11 cellular contexts compared by ENCODE assay signal in genomic region chr11:78231962-78232459, GRCh38. TPM values are rescaled to one million over a fixed set of nuclear protein-coding genes. Genes with fewer than 3 reads are reported as not detected.
DNase-seq lines count a peak whose midpoint lies in the region; ATAC-seq and TF ChIP-seq lines count a peak whose summit lies in the region.
"Had no signal": no experiment of that assay in that cellular context is flagged by ENCODE, and none has a peak within 500 bp of the region (broad histone marks: within the 10 kb centered on the region; RNA-seq: fewer than 3 reads in every experiment).

No MANE protein-coding gene starts in this region.

- peaks cover 4 to 7% of the 10 kb centered on the region in 2 experiments for H3K4me1 ChIP-seq in neutrophil (ENCODE audit: control insufficient read depth in 1 of 2, insufficient read depth in 1 of 2, low read depth in 1 of 2, low read length in 1 of 2)
- no peaks in the 10 kb centered on the region for H3K4me1 ChIP-seq in hepatocyte (ENCODE audit: insufficient read depth)

- peak; percentile 34 for DNase-seq in AG20443 (ENCODE audit: low spot score)
- peak; percentile 22 for DNase-seq in NCI-H446 treated with DMSO at 0.1 percent for 48 hours (lab: John Stamatoyannopoulos, UW)
- DNase-seq in epithelial cell of prostate (ENCODE audit: low read depth, low spot score): no peak
- DNase-seq in hepatocyte (ENCODE audit: low spot score): no peak
- DNase-seq in activated naive CD4-positive, alpha-beta T cell treated with Interleukin-2 at 50 U/mL for 16 hours: no peak
- DNase-seq in NCI-H2196 (lab: John Stamatoyannopoulos, UW; ENCODE audit: unreplicated experiment): no peak
- DNase-seq: activated CD4-positive, alpha-beta T cell treated with anti-CD3 and anti-CD28 coated beads, Interleukin-2, amount 10 ng/mL, durations not matched to agents 7 days and 5 days; activated naive CD4-positive, alpha-beta T cell treated with anti-CD3 and anti-CD28 coated beads for 36 hours; effector CD8-positive, alpha-beta T cell had no signal

- no peaks in the 10 kb centered on the region for H4K20me1 ChIP-seq in hepatocyte (ENCODE audit: insufficient read depth, poor library complexity, severe bottlenecking)

- peaks cover 16% of the 10 kb centered on the region for H3K36me3 ChIP-seq in neutrophil
- H3K36me3 ChIP-seq in hepatocyte (replicated peaks; ENCODE audit: insufficient read depth, low read depth): no peaks in the 10 kb centered on the region

- H2AFZ ChIP-seq in hepatocyte: no peak overlapping the region

- H3K9me3 ChIP-seq in neutrophil (no peaks in the 10 kb centered on the region), hepatocyte (ENCODE audit: low read depth) (no peaks in the 10 kb centered on the region)

- H3K4me2 ChIP-seq in hepatocyte: no peak overlapping the region

- H3K4me3 ChIP-seq in neutrophil (ENCODE audit: low read depth in 1 of 2, low read length in 1 of 2) (no peak overlapping the region), hepatocyte (no peak overlapping the region)

- ATAC-seq in GM21381 (IDR thresholded peaks at IDR 0.05; ENCODE audit: unreplicated experiment): no peak

- no peaks in the 10 kb centered on the region for H3K79me2 ChIP-seq in hepatocyte

- no peaks in the 10 kb centered on the region for H3K9me2 ChIP-seq in hepatocyte (replicated peaks; ENCODE audit: insufficient read depth)

- H3K27ac ChIP-seq in epithelial cell of prostate: peak overlapping the region; percentile 4
- H3K27ac ChIP-seq in neutrophil: peak overlapping the region; percentile 4
- no peak overlapping the region for H3K27ac ChIP-seq in hepatocyte

- H3K27me3 ChIP-seq in neutrophil: no peaks in the 10 kb centered on the region
- H3K27me3 ChIP-seq in hepatocyte: no peaks in the 10 kb centered on the region

- no peak for TF ChIP-seq CTCF in neutrophil (IDR thresholded peaks at IDR 0.05)
- TF ChIP-seq CTCF in hepatocyte (IDR thresholded peaks at IDR 0.05; ENCODE audit: poor library complexity): no peak

RNA-seq across cellular contexts. Expression of gene USP35, which starts 43.3 kb away (rescaled TPM):
- 4.5 and 7.3 TPM in 2 replicates for total RNA-seq in hepatocyte
- polyA plus RNA-seq in hepatocyte: 2.9 and 4.7 TPM in 2 replicates

RNA-seq across cellular contexts. Expression of gene KCTD21, which starts 43.6 kb away (rescaled TPM):
- total RNA-seq in hepatocyte: 8.2 and 9.2 TPM in 2 replicates
- polyA plus RNA-seq in hepatocyte: 3.8 and 4.7 TPM in 2 replicates

Comparison
In these comparisons a context has a peak if more than half of its experiments do, and no peak if none do; other contexts are left out.
1. DNase-seq: peak in AG20443 (single experiment) and NCI-H446 treated with DMSO at 0.1 percent for 48 hours (single experiment); none in epithelial cell of prostate (single experiment), hepatocyte (single experiment), activated naive CD4-positive, alpha-beta T cell treated with Interleukin-2 at 50 U/mL for 16 hours (single experiment) and NCI-H2196 (single experiment).